In the genomic region with DNA sequence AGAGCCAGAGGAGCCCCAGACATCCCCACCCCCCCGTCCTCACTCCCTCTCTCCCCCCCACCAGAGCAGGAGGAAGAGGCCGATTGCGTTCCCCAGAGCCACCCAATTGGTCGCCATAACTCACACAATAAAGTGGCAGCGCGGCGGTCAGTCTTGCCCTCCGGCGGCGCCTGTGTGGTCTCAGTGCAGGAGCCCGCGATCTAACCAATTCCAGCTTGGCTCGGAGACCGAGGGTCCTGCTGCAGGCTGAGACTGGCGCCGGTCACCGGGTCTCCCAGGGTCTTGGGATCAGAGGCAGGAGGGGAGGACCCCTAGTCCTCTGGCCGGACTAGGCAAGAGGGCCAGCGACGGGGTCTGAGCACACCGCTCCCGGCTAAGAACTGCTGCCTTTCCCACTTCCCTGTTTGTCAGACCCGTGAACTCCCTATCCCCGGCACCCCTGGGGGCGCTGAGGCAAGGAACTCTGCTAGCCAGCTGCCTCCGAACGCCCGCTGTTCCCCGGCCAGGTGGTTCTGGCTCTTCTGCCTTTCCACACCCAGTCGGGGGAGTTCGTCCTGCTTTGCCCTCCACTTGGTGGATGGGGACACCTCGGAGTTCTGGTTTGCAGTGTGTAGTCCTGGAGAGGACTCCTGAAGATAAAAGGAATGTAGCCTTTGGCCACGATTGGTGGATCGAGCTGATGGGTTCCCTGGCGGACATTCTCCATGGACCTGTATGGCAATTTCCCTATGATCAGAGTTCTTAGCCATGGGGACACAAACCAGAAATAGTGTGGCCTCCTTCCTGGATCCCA, we compare ENCODE assay signal across 13 cellular contexts. TPM values are rescaled to one million over a fixed set of nuclear protein-coding genes. Genes with fewer than 3 reads are reported as not detected.
DNase-seq lines count a peak whose midpoint lies in the region; ATAC-seq, FAIRE-seq and TF ChIP-seq lines count a peak whose summit lies in the region.
"Had no signal": no experiment of that assay in that cellular context is flagged by ENCODE, and none has a peak within 500 bp of the region (broad histone marks: within the 10 kb centered on the region; RNA-seq: fewer than 3 reads in every experiment).

No MANE protein-coding gene starts in this region.

- no peaks in the 10 kb centered on the region for H3K36me3 ChIP-seq in HepG2 (replicated peaks in 1 of 2; ENCODE audit: control insufficient read depth in 1 of 2, insufficient read depth in 2 of 2, low read length in 2 of 2)
- H3K36me3 ChIP-seq in right lobe of liver: no peaks in the 10 kb centered on the region
- H3K36me3 ChIP-seq in hepatocyte (replicated peaks; ENCODE audit: insufficient read depth, low read depth): no peaks in the 10 kb centered on the region
- H3K36me3 ChIP-seq in vagina: no peaks in the 10 kb centered on the region
- H3K36me3 ChIP-seq in brain microvascular endothelial cell (replicated peaks): no peaks in the 10 kb centered on the region
- H3K36me3 ChIP-seq: BLaER1 had no signal

- no peak overlapping the region for H2AFZ ChIP-seq in HepG2 (ENCODE audit: low read length)
- peak overlapping the region; percentile 41 for H2AFZ ChIP-seq in hepatocyte

- peaks cover 17% of the 10 kb centered on the region for H3K4me1 ChIP-seq in HepG2 (ENCODE audit: insufficient read depth, low read length)
- peaks cover 0 to 14% (median 6%) of the 10 kb centered on the region in 4 donors for H3K4me1 ChIP-seq in right lobe of liver
- no peaks in the 10 kb centered on the region for H3K4me1 ChIP-seq in hepatocyte (ENCODE audit: insufficient read depth)
- H3K4me1 ChIP-seq in vagina: peaks cover 46% of the 10 kb centered on the region

- no peak for TF ChIP-seq RAD21 in HepG2 (CRISPR knock-in tag; IDR thresholded peaks at IDR 0.05)

- H3K9me3 ChIP-seq in HepG2 (ENCODE audit: low read length): no peaks in the 10 kb centered on the region
- H3K9me3 ChIP-seq in right lobe of liver: no peaks in the 10 kb centered on the region
- H3K9me3 ChIP-seq in hepatocyte (ENCODE audit: low read depth): no peaks in the 10 kb centered on the region
- H3K9me3 ChIP-seq in vagina: no peaks in the 10 kb centered on the region
- H3K9me3 ChIP-seq: MG63 had no signal

- CTCF ChIA-PET in HepG2 (lab: Yijun Ruan, JAX; ENCODE audit: low intra/inter-chr PET ratio, low total read pairs): interaction anchor here (0.8 to 3.0 kb wide), 4 partner anchors 408 to 846 kb away, joined by 4 to 33 read pairs (median 24); no protein-coding TSS in a partner anchor

- TF ChIP-seq EP300 in HepG2 (IDR thresholded peaks at IDR 0.05; ENCODE audit: low read depth in 2 of 2, low read length in 2 of 2) (no peak), HepG2 (CRISPR knock-in tag; IDR thresholded peaks at IDR 0.05; ENCODE audit: borderline replicate concordance) (no peak)

- no peaks in the 10 kb centered on the region for H3K9me2 ChIP-seq in hepatocyte (replicated peaks; ENCODE audit: insufficient read depth)

- DNase-seq in HepG2 (ENCODE audit: low spot score): no peak
- no peak for DNase-seq in right lobe of liver
- DNase-seq in NCI-H774 (lab: John Stamatoyannopoulos, UW): peak; percentile 42
- DNase-seq in hepatocyte (ENCODE audit: low spot score): no peak
- no peak for DNase-seq in vagina (ENCODE audit: extremely low spot score in 2 of 2)
- DNase-seq in brain microvascular endothelial cell: no peak
- DNase-seq: activated CD4-positive, alpha-beta T cell treated with anti-CD3 and anti-CD28 coated beads for 4 hours; activated naive CD4-positive, alpha-beta T cell treated with anti-CD3 and anti-CD28 coated beads, Interleukin-2, amount 10 ng/mL, durations not matched to agents 7 days and 5 days; MG63 had no signal

- 32% methylated on average over 19 of the region's 35 CpGs for WGBS in HepG2 (ENCODE audit: low lambda C conversion rate)
- WGBS in right lobe of liver (ENCODE audit: insufficient coverage, low coverage, low lambda C conversion rate, missing lambda C conversion rate): 6% methylated on average over 7 of the region's 35 CpGs
- WGBS in hepatocyte (ENCODE audit: low lambda C conversion rate, missing lambda C conversion rate): 4% methylated on average over 35 of the region's 35 CpGs

- H3K27ac ChIP-seq in HepG2 (ENCODE audit: extremely low read length, insufficient read depth, low read length) (no peak overlapping the region), right lobe of liver (no peak overlapping the region), hepatocyte (peak overlapping the region; percentile 93), vagina (peak overlapping the region; percentile 91), brain microvascular endothelial cell (no peak overlapping the region)
- H3K27ac ChIP-seq: BLaER1 had no signal

- no peak for TF ChIP-seq POLR2A in HepG2 (IDR thresholded peaks at IDR 0.05; ENCODE audit: insufficient read depth in 1 of 2, low read depth in 2 of 2, low read length in 2 of 2)
- no peak for TF ChIP-seq POLR2A in right lobe of liver (IDR thresholded peaks at IDR 0.05)
- no peak for TF ChIP-seq POLR2A in vagina (IDR thresholded peaks at IDR 0.05)

- TF ChIP-seq CTCF in HepG2 (CRISPR knock-in tag; IDR thresholded peaks at IDR 0.05) (no peak), right lobe of liver (IDR thresholded peaks at IDR 0.05) (no peak), hepatocyte (IDR thresholded peaks at IDR 0.05; ENCODE audit: poor library complexity) (no peak), vagina (IDR thresholded peaks at IDR 0.05) (no peak), brain microvascular endothelial cell (IDR thresholded peaks at IDR 0.05; ENCODE audit: low read depth, low read length, missing control alignments) (no peak)

- H3K4me3 ChIP-seq in HepG2 (replicated peaks in 1 of 3; ENCODE audit: insufficient read depth in 1 of 3, low read depth in 2 of 3, low read length in 3 of 3): no peak overlapping the region
- no peak overlapping the region for H3K4me3 ChIP-seq in right lobe of liver
- H3K4me3 ChIP-seq in hepatocyte: peak overlapping the region; percentile 24
- peak overlapping the region; percentile 48 to 54 for H3K4me3 ChIP-seq in vagina
- no peak overlapping the region for H3K4me3 ChIP-seq in brain microvascular endothelial cell (ENCODE audit: low read depth, low read length)
- H3K4me3 ChIP-seq: BLaER1 had no signal

- in situ Hi-C loops in HepG2 (cut with HindIII; ENCODE audit: extremely low pct_ligation_motif_present, low pct_unique_long_range_greater_than_20kb): loop anchor here (5.0 kb wide), 2 partner anchors 411 to 731 kb away; no protein-coding TSS in a partner anchor
- in situ Hi-C loops in brain microvascular endothelial cell (cut with HindIII; ENCODE audit: low pct_ligation_motif_present, low sequenced_read_pairs): loop anchor here (10.0 kb wide), 1 partner anchor 734 kb away; no protein-coding TSS in a partner anchor

- POLR2A ChIA-PET in HepG2 (lab: Yijun Ruan, JAX): no interaction called here

- FAIRE-seq in HepG2 (lab: Jason Lieb, UNC): no peak

- H3K9ac ChIP-seq in HepG2 (ENCODE audit: insufficient read depth, low read depth, low read length): no peak overlapping the region
- H3K9ac ChIP-seq: BLaER1 had no signal

- H3K27me3 ChIP-seq in HepG2 (ENCODE audit: control insufficient read depth in 1 of 2, insufficient read depth in 2 of 2, low read length in 2 of 2): peaks cover 25 to 98% of the 10 kb centered on the region in 2 experiments
- H3K27me3 ChIP-seq in right lobe of liver: peaks cover 18 to 92% of the 10 kb centered on the region in 2 donors
- peaks cover 99% of the 10 kb centered on the region for H3K27me3 ChIP-seq in hepatocyte
- H3K27me3 ChIP-seq in vagina: no peaks in the 10 kb centered on the region
- peaks cover 97% of the 10 kb centered on the region for H3K27me3 ChIP-seq in brain microvascular endothelial cell (replicated peaks)

- intact Hi-C loops in HepG2 (cut with micrococcal nuclease; ENCODE audit: unreplicated experiment): loop anchor here (5.0 kb wide), 1 partner anchor 896 kb away; no protein-coding TSS in a partner anchor
- intact Hi-C loops in right lobe of liver (cut with DNase I): loop anchor here in 1 of 2 donors (10.0 kb wide), 1 partner anchor 744 kb away; no protein-coding TSS in a partner anchor
- intact Hi-C loops in vagina (cut with DNase I): no loop called here

- H3K4me2 ChIP-seq in HepG2 (ENCODE audit: low read depth, low read length): no peak overlapping the region
- H3K4me2 ChIP-seq in hepatocyte: peak overlapping the region; percentile 91

- ATAC-seq in HepG2: peak; percentile 10; the same call in 1 of the 3 replicates
- ATAC-seq in right lobe of liver: no peak
- ATAC-seq in HG03039 (IDR thresholded peaks at IDR 0.05; ENCODE audit: unreplicated experiment): no peak
- no peak for ATAC-seq in GM19351 (IDR thresholded peaks at IDR 0.05; ENCODE audit: unreplicated experiment)

- no peaks in the 10 kb centered on the region for H4K20me1 ChIP-seq in HepG2 (ENCODE audit: insufficient read depth, low read length)
- peaks cover 13% of the 10 kb centered on the region for H4K20me1 ChIP-seq in hepatocyte (ENCODE audit: insufficient read depth, poor library complexity, severe bottlenecking)

- H3K79me2 ChIP-seq in HepG2 (ENCODE audit: insufficient read depth, low read length) (no peaks in the 10 kb centered on the region), hepatocyte (peaks cover 70% of the 10 kb centered on the region)

- no TSS peak for BruUV-seq in HepG2 (replicated peaks; lab: Mats Ljungman, UMichigan)

RNA-seq across cellular contexts. Expression of gene HOXD12, which starts 1.0 kb away (rescaled TPM):
- not detected in 2 replicates for total RNA-seq in HepG2 (2016; rRNA removed; fragmentation: Illumina TruSeq; extraction: Trizol)
- total RNA-seq in HepG2 (2016; cell fraction: cytosol; rRNA removed; fragmentation: Illumina TruSeq; extraction: Trizol; ENCODE audit: low read depth): not detected in 2 replicates
- total RNA-seq in HepG2 (2016; cell fraction: insoluble cytoplasmic fraction; rRNA removed; fragmentation: Illumina TruSeq; extraction: Trizol): not detected in 2 replicates
- total RNA-seq in HepG2 (2016; cell fraction: membrane; rRNA removed; fragmentation: Illumina TruSeq; extraction: Trizol): not detected in 2 replicates
- total RNA-seq in HepG2 (2016; cell fraction: nucleus; rRNA removed; fragmentation: Illumina TruSeq; extraction: Trizol): not detected in 2 replicates
- not detected in 2 replicates for polyA plus RNA-seq in HepG2 (2011; rRNA removed)
- not detected in 2 replicates for polyA plus RNA-seq in HepG2 (2011; cell fraction: cytosol; rRNA removed)
- not detected in 2 replicates for polyA plus RNA-seq in HepG2 (2011; cell fraction: nucleus; rRNA removed)
- polyA plus RNA-seq in HepG2 (2012): not detected in 2 replicates
- polyA plus RNA-seq in HepG2 (2016; cell fraction: cytosol; fragmentation: Illumina TruSeq; extraction: Trizol; ENCODE audit: low read depth): not detected in 2 replicates
- not detected in 2 replicates for polyA plus RNA-seq in HepG2 (2016; cell fraction: insoluble cytoplasmic fraction; fragmentation: Illumina TruSeq; extraction: Trizol; ENCODE audit: low read depth)
- not detected in 2 replicates for polyA plus RNA-seq in HepG2 (2016; cell fraction: membrane; fragmentation: Illumina TruSeq; extraction: Trizol; ENCODE audit: low read depth)
- not detected in 2 replicates for polyA plus RNA-seq in HepG2 (2016; cell fraction: nucleus; fragmentation: Illumina TruSeq; extraction: Trizol; ENCODE audit: insufficient read depth, low read depth)
- polyA minus RNA-seq in HepG2 (2011; rRNA and poly(A)+ RNA removed; ENCODE audit: low replicate concordance): not detected in 2 replicates
- polyA minus RNA-seq in HepG2 (2011; cell fraction: cytosol; rRNA and poly(A)+ RNA removed): not detected in 2 replicates
- polyA minus RNA-seq in HepG2 (2011; cell fraction: nucleus; rRNA and poly(A)+ RNA removed): not detected in 2 replicates
- total RNA-seq in right lobe of liver: not detected
- total RNA-seq in hepatocyte: 17.9 and 29.0 TPM in 2 replicates
- polyA plus RNA-seq in hepatocyte: 3.1 and 3.3 TPM in 2 replicates
- 1.7 TPM for total RNA-seq in vagina

RNA-seq across cellular contexts. Expression of gene HOXD13, which starts 6.0 kb away (rescaled TPM):
- total RNA-seq in HepG2 (2016; rRNA removed; fragmentation: Illumina TruSeq; extraction: Trizol): not detected in 2 replicates
- not detected in 2 replicates for total RNA-seq in HepG2 (2016; cell fraction: cytosol; rRNA removed; fragmentation: Illumina TruSeq; extraction: Trizol; ENCODE audit: low read depth)
- not detected in 2 replicates for total RNA-seq in HepG2 (2016; cell fraction: insoluble cytoplasmic fraction; rRNA removed; fragmentation: Illumina TruSeq; extraction: Trizol)
- not detected in 2 replicates for total RNA-seq in HepG2 (2016; cell fraction: membrane; rRNA removed; fragmentation: Illumina TruSeq; extraction: Trizol)
- not detected in 2 replicates for total RNA-seq in HepG2 (2016; cell fraction: nucleus; rRNA removed; fragmentation: Illumina TruSeq; extraction: Trizol)
- polyA plus RNA-seq in HepG2 (2011; rRNA removed): not detected in 2 replicates
- polyA plus RNA-seq in HepG2 (2011; cell fraction: cytosol; rRNA removed): not detected in 2 replicates
- polyA plus RNA-seq in HepG2 (2011; cell fraction: nucleus; rRNA removed): not detected in 2 replicates
- not detected in 2 replicates for polyA plus RNA-seq in HepG2 (2012)
- polyA plus RNA-seq in HepG2 (2016; cell fraction: cytosol; fragmentation: Illumina TruSeq; extraction: Trizol; ENCODE audit: low read depth): not detected in 2 replicates
- polyA plus RNA-seq in HepG2 (2016; cell fraction: insoluble cytoplasmic fraction; fragmentation: Illumina TruSeq; extraction: Trizol; ENCODE audit: low read depth): not detected in 2 replicates
- polyA plus RNA-seq in HepG2 (2016; cell fraction: membrane; fragmentation: Illumina TruSeq; extraction: Trizol; ENCODE audit: low read depth): not detected in 2 replicates
- not detected in 2 replicates for polyA plus RNA-seq in HepG2 (2016; cell fraction: nucleus; fragmentation: Illumina TruSeq; extraction: Trizol; ENCODE audit: insufficient read depth, low read depth)
- polyA minus RNA-seq in HepG2 (2011; rRNA and poly(A)+ RNA removed; ENCODE audit: low replicate concordance): not detected in 2 replicates
- not detected in 2 replicates for polyA minus RNA-seq in HepG2 (2011; cell fraction: cytosol; rRNA and poly(A)+ RNA removed)
- not detected in 2 replicates for polyA minus RNA-seq in HepG2 (2011; cell fraction: nucleus; rRNA and poly(A)+ RNA removed)
- not detected for total RNA-seq in right lobe of liver
- total RNA-seq in hepatocyte: 33.9 and 37.2 TPM in 2 replicates
- polyA plus RNA-seq in hepatocyte: 19.3 and 24.7 TPM in 2 replicates
- 15.7 TPM for total RNA-seq in vagina

RNA-seq across cellular contexts. Expression of gene HOXD11, which starts 8.5 kb away (rescaled TPM):
- total RNA-seq in HepG2 (2016; rRNA removed; fragmentation: Illumina TruSeq; extraction: Trizol) (not detected in 2 replicates), right lobe of liver (not detected), hepatocyte (5.7 and 6.3 TPM in 2 replicates), vagina (19.4 TPM)
- not detected in 2 replicates for total RNA-seq in HepG2 (2016; cell fraction: cytosol; rRNA removed; fragmentation: Illumina TruSeq; extraction: Trizol; ENCODE audit: low read depth)
- total RNA-seq in HepG2 (2016; cell fraction: insoluble cytoplasmic fraction; rRNA removed; fragmentation: Illumina TruSeq; extraction: Trizol): not detected in 2 replicates
- total RNA-seq in HepG2 (2016; cell fraction: membrane; rRNA removed; fragmentation: Illumina TruSeq; extraction: Trizol): not detected in 2 replicates
- not detected in 2 replicates for total RNA-seq in HepG2 (2016; cell fraction: nucleus; rRNA removed; fragmentation: Illumina TruSeq; extraction: Trizol)
- polyA plus RNA-seq in HepG2 (2011; rRNA removed) (not detected in 2 replicates), hepatocyte (9.9 and 11.5 TPM in 2 replicates)
- not detected in 2 replicates for polyA plus RNA-seq in HepG2 (2011; cell fraction: cytosol; rRNA removed)
- polyA plus RNA-seq in HepG2 (2011; cell fraction: nucleus; rRNA removed): not detected in 2 replicates
- polyA plus RNA-seq in HepG2 (2012): not detected in 2 replicates
- polyA plus RNA-seq in HepG2 (2016; cell fraction: cytosol; fragmentation: Illumina TruSeq; extraction: Trizol; ENCODE audit: low read depth): not detected in 2 replicates
- not detected in 2 replicates for polyA plus RNA-seq in HepG2 (2016; cell fraction: insoluble cytoplasmic fraction; fragmentation: Illumina TruSeq; extraction: Trizol; ENCODE audit: low read depth)
- polyA plus RNA-seq in HepG2 (2016; cell fraction: membrane; fragmentation: Illumina TruSeq; extraction: Trizol; ENCODE audit: low read depth): not detected in 2 replicates
- polyA plus RNA-seq in HepG2 (2016; cell fraction: nucleus; fragmentation: Illumina TruSeq; extraction: Trizol; ENCODE audit: insufficient read depth, low read depth): not detected in 2 replicates
- polyA minus RNA-seq in HepG2 (2011; rRNA and poly(A)+ RNA removed; ENCODE audit: low replicate concordance): 0.72 TPM in 1 of 2 replicates, not detected in the other
- not detected in 2 replicates for polyA minus RNA-seq in HepG2 (2011; cell fraction: cytosol; rRNA and poly(A)+ RNA removed)
- not detected in 2 replicates for polyA minus RNA-seq in HepG2 (2011; cell fraction: nucleus; rRNA and poly(A)+ RNA removed)
- total RNA-seq: NCI-H460 had no signal

RNA-seq across cellular contexts. Expression of gene EVX2, which starts 14.8 kb away (rescaled TPM):
- total RNA-seq in HepG2 (2016; rRNA removed; fragmentation: Illumina TruSeq; extraction: Trizol): not detected in 2 replicates
- not detected in 2 replicates for total RNA-seq in HepG2 (2016; cell fraction: cytosol; rRNA removed; fragmentation: Illumina TruSeq; extraction: Trizol; ENCODE audit: low read depth)
- total RNA-seq in HepG2 (2016; cell fraction: insoluble cytoplasmic fraction; rRNA removed; fragmentation: Illumina TruSeq; extraction: Trizol): not detected in 2 replicates
- total RNA-seq in HepG2 (2016; cell fraction: membrane; rRNA removed; fragmentation: Illumina TruSeq; extraction: Trizol): not detected in 2 replicates
- total RNA-seq in HepG2 (2016; cell fraction: nucleus; rRNA removed; fragmentation: Illumina TruSeq; extraction: Trizol): not detected in 2 replicates
- polyA plus RNA-seq in HepG2 (2011; rRNA removed): not detected in 2 replicates
- not detected in 2 replicates for polyA plus RNA-seq in HepG2 (2011; cell fraction: cytosol; rRNA removed)
- not detected in 2 replicates for polyA plus RNA-seq in HepG2 (2011; cell fraction: nucleus; rRNA removed)
- not detected in 2 replicates for polyA plus RNA-seq in HepG2 (2012)
- polyA plus RNA-seq in HepG2 (2016; cell fraction: cytosol; fragmentation: Illumina TruSeq; extraction: Trizol; ENCODE audit: low read depth): not detected in 2 replicates
- polyA plus RNA-seq in HepG2 (2016; cell fraction: insoluble cytoplasmic fraction; fragmentation: Illumina TruSeq; extraction: Trizol; ENCODE audit: low read depth): not detected in 2 replicates
- not detected in 2 replicates for polyA plus RNA-seq in HepG2 (2016; cell fraction: membrane; fragmentation: Illumina TruSeq; extraction: Trizol; ENCODE audit: low read depth)
- not detected in 2 replicates for polyA plus RNA-seq in HepG2 (2016; cell fraction: nucleus; fragmentation: Illumina TruSeq; extraction: Trizol; ENCODE audit: insufficient read depth, low read depth)
- polyA minus RNA-seq in HepG2 (2011; rRNA and poly(A)+ RNA removed; ENCODE audit: low replicate concordance): not detected in 2 replicates
- polyA minus RNA-seq in HepG2 (2011; cell fraction: cytosol; rRNA and poly(A)+ RNA removed): not detected in 2 replicates
- not detected in 2 replicates for polyA minus RNA-seq in HepG2 (2011; cell fraction: nucleus; rRNA and poly(A)+ RNA removed)
- not detected for total RNA-seq in right lobe of liver
- total RNA-seq in hepatocyte: 3.5 and 3.7 TPM in 2 replicates
- polyA plus RNA-seq in hepatocyte: 1.3 and 1.7 TPM in 2 replicates
- total RNA-seq in vagina: 0.98 TPM
- total RNA-seq: NCI-H460 had no signal

RNA-seq across cellular contexts. Expression of gene HOXD10, which starts 18.0 kb away (rescaled TPM):
- total RNA-seq in HepG2 (2016; rRNA removed; fragmentation: Illumina TruSeq; extraction: Trizol): not detected in 2 replicates
- not detected in 2 replicates for total RNA-seq in HepG2 (2016; cell fraction: cytosol; rRNA removed; fragmentation: Illumina TruSeq; extraction: Trizol; ENCODE audit: low read depth)
- total RNA-seq in HepG2 (2016; cell fraction: insoluble cytoplasmic fraction; rRNA removed; fragmentation: Illumina TruSeq; extraction: Trizol): not detected in 2 replicates
- total RNA-seq in HepG2 (2016; cell fraction: membrane; rRNA removed; fragmentation: Illumina TruSeq; extraction: Trizol): not detected in 2 replicates
- total RNA-seq in HepG2 (2016; cell fraction: nucleus; rRNA removed; fragmentation: Illumina TruSeq; extraction: Trizol): not detected in 2 replicates
- not detected in 2 replicates for polyA plus RNA-seq in HepG2 (2011; rRNA removed)
- polyA plus RNA-seq in HepG2 (2011; cell fraction: cytosol; rRNA removed): not detected in 2 replicates
- not detected in 2 replicates for polyA plus RNA-seq in HepG2 (2011; cell fraction: nucleus; rRNA removed)
- not detected in 2 replicates for polyA plus RNA-seq in HepG2 (2012)
- not detected in 2 replicates for polyA plus RNA-seq in HepG2 (2016; cell fraction: cytosol; fragmentation: Illumina TruSeq; extraction: Trizol; ENCODE audit: low read depth)
- polyA plus RNA-seq in HepG2 (2016; cell fraction: insoluble cytoplasmic fraction; fragmentation: Illumina TruSeq; extraction: Trizol; ENCODE audit: low read depth): not detected in 2 replicates
- polyA plus RNA-seq in HepG2 (2016; cell fraction: membrane; fragmentation: Illumina TruSeq; extraction: Trizol; ENCODE audit: low read depth): not detected in 2 replicates
- not detected in 2 replicates for polyA plus RNA-seq in HepG2 (2016; cell fraction: nucleus; fragmentation: Illumina TruSeq; extraction: Trizol; ENCODE audit: insufficient read depth, low read depth)
- not detected in 2 replicates for polyA minus RNA-seq in HepG2 (2011; rRNA and poly(A)+ RNA removed; ENCODE audit: low replicate concordance)
- polyA minus RNA-seq in HepG2 (2011; cell fraction: cytosol; rRNA and poly(A)+ RNA removed): not detected in 2 replicates
- polyA minus RNA-seq in HepG2 (2011; cell fraction: nucleus; rRNA and poly(A)+ RNA removed): not detected in 2 replicates
- not detected for total RNA-seq in right lobe of liver
- total RNA-seq in hepatocyte: 8.5 and 11.7 TPM in 2 replicates
- polyA plus RNA-seq in hepatocyte: 5.1 and 9.9 TPM in 2 replicates
- 19.6 TPM for total RNA-seq in vagina

Comparison
In these comparisons a context has a peak if more than half of its experiments do, and no peak if none do; other contexts are left out.
1. H3K27ac ChIP-seq: peak in hepatocyte (single experiment) and vagina (single experiment); none in HepG2 (single experiment), right lobe of liver (0 of 3) and brain microvascular endothelial cell (single experiment).
2. H3K4me3 ChIP-seq: peak in hepatocyte (single experiment) and vagina (2 of 2); none in HepG2 (0 of 3), right lobe of liver (0 of 3) and brain microvascular endothelial cell (single experiment).
3. RNA of gene HOXD13, which starts 6.0 kb away (total RNA-seq): 33.9 to 37.2 TPM in hepatocyte and 15.7 TPM in vagina (single experiment); not detected in HepG2 and not detected in right lobe of liver; every median in the first group is over 10 times any median in the second.